18 cellular contexts compared by ENCODE assay signal in genomic region chr12:28710882-28711281, GRCh38.
A peak's percentile ranks its signal among the peaks of the same experiment; 100 is the strongest.
DNase-seq lines count a peak whose midpoint lies in the region; ATAC-seq, FAIRE-seq and TF ChIP-seq lines count a peak whose summit lies in the region.
"Had no signal": no experiment of that assay in that cellular context is flagged by ENCODE, and none has a peak within 500 bp of the region (broad histone marks: within the 10 kb centered on the region; RNA-seq: fewer than 3 reads in every experiment).

No MANE protein-coding gene starts in this region.

- H4K91ac ChIP-seq in IMR-90 (ENCODE audit: insufficient read depth, low read depth, low read length) = no peak overlapping the region

- no TSS peak for BruUV-seq in IMR-90 (replicated peaks; lab: Mats Ljungman, UMichigan)

- H3K23ac ChIP-seq in IMR-90 (ENCODE audit: low read depth, low read length) = no peak overlapping the region

- H3K36me3 ChIP-seq in IMR-90 (ENCODE audit: control insufficient read depth, insufficient read depth, low read length) (no peaks in the 10 kb centered on the region), bronchial epithelial cell (ENCODE audit: control insufficient read depth, insufficient read depth, low read length) (no peaks in the 10 kb centered on the region), tibial nerve (no peaks in the 10 kb centered on the region)
- H3K36me3 ChIP-seq: gastroesophageal sphincter, neutrophil, right lobe of liver, thyroid gland had no signal

- H4K20me1 ChIP-seq in IMR-90 (ENCODE audit: insufficient read depth, low read length) = no peaks in the 10 kb centered on the region

- no peak overlapping the region for H3K14ac ChIP-seq in IMR-90 (replicated peaks; ENCODE audit: low read depth, low read length)

- H2BK5ac ChIP-seq in IMR-90 (ENCODE audit: low read depth, low read length, poor library complexity, severe bottlenecking) = peak overlapping the region; percentile 14

- no peak overlapping the region for H3K9ac ChIP-seq in IMR-90 (ENCODE audit: low read depth, low read length)

- ATAC-seq in IMR-90 (ENCODE audit: low read depth) (peak; percentile 97), GM21515 (IDR thresholded peaks at IDR 0.05; ENCODE audit: unreplicated experiment) (no peak)
- ATAC-seq: activated CD8-positive, alpha-beta T cell treated with anti-CD3 and anti-CD28 coated beads for 36 hours; gastroesophageal sphincter; right lobe of liver had no signal

- no peaks in the 10 kb centered on the region for H3K27me3 ChIP-seq in IMR-90 (ENCODE audit: control insufficient read depth, insufficient read depth, low read length)
- H3K27me3 ChIP-seq in bronchial epithelial cell (ENCODE audit: control insufficient read depth, insufficient read depth, low read length) = no peaks in the 10 kb centered on the region
- H3K27me3 ChIP-seq in tibial nerve = no peaks in the 10 kb centered on the region
- H3K27me3 ChIP-seq: gastroesophageal sphincter, neutrophil, right lobe of liver, thyroid gland had no signal

- H2AK9ac ChIP-seq in IMR-90 (replicated peaks; ENCODE audit: low read depth, low read length, poor library complexity) = no peak overlapping the region

- H3K27ac ChIP-seq in IMR-90 (ENCODE audit: insufficient read depth, low read length) (no peak overlapping the region), tibial nerve (no peak overlapping the region)
- H3K27ac ChIP-seq: gastroesophageal sphincter, neutrophil, right lobe of liver, thyroid gland had no signal

- no peak overlapping the region for H4K5ac ChIP-seq in IMR-90 (ENCODE audit: low read depth, low read length)

- DNase-seq in AG09309 (ENCODE audit: low read depth) = peak; percentile 80
- peak; percentile 93 for DNase-seq in IMR-90
- DNase-seq in bronchial epithelial cell (ENCODE audit: low read depth) = peak; percentile 64
- peak; percentile 90 for DNase-seq in iris pigment epithelial cell (ENCODE audit: low read depth)
- DNase-seq in tibial nerve (ENCODE audit: low spot score in 2 of 2) = no peak
- DNase-seq in NCI-H187 treated with DMSO at 0.1 percent for 48 hours (lab: John Stamatoyannopoulos, UW) = no peak
- DNase-seq in GOT3 (lab: John Stamatoyannopoulos, UW) = no peak
- DNase-seq: activated CD8-positive, alpha-beta T cell treated with anti-CD3 and anti-CD28 coated beads for 36 hours; immature natural killer cell; NCI-H146; NCI-H510A; right lobe of liver; stimulated activated CD4-positive, alpha-beta T cell treated with anti-CD3 and anti-CD28 coated beads, Interleukin-4, amount 100 ng/mL, for 24 hours; thyroid gland had no signal

- H3K79me1 ChIP-seq in IMR-90 (ENCODE audit: low read depth in 1 of 2, low read length in 2 of 2) = no peaks in the 10 kb centered on the region

- TF ChIP-seq POLR2A in IMR-90 (IDR thresholded peaks at IDR 0.05; ENCODE audit: low read depth, low read length) (no peak), tibial nerve (IDR thresholded peaks at IDR 0.05) (no peak)

- TF ChIP-seq CTCF in AG09309 (IDR thresholded peaks at IDR 0.05; ENCODE audit: control insufficient read depth, insufficient read depth, low read depth, low read length, missing control alignments) = no peak
- TF ChIP-seq CTCF in IMR-90 (conservative IDR thresholded peaks at IDR 0.05; ENCODE audit: low read depth, low read length) = no peak
- TF ChIP-seq CTCF in bronchial epithelial cell (IDR thresholded peaks at IDR 0.05; ENCODE audit: insufficient read depth, low read length, severe bottlenecking) = no peak
- TF ChIP-seq CTCF in tibial nerve (IDR thresholded peaks at IDR 0.05) = no peak

- H3K4me3 ChIP-seq in AG09309 (ENCODE audit: control insufficient read depth, low read depth, low read length) (no peak overlapping the region), IMR-90 (ENCODE audit: insufficient read depth, low read depth, low read length) (no peak overlapping the region), bronchial epithelial cell (ENCODE audit: low read depth, low read length) (no peak overlapping the region), tibial nerve (no peak overlapping the region)
- H3K4me3 ChIP-seq: gastroesophageal sphincter, right lobe of liver, thyroid gland had no signal

- dilution Hi-C loops in IMR-90 (cut with HindIII; ENCODE audit: low sequenced_read_pairs, unreplicated experiment) = no loop called here

- no peak for TF ChIP-seq RAD21 in IMR-90 (IDR thresholded peaks at IDR 0.05; ENCODE audit: low read length)

- CTCF ChIA-PET in IMR-90 (lab: Yijun Ruan, JAX) = no interaction called here

- intact Hi-C loops in IMR-90 (cut with micrococcal nuclease) = no loop called here

- no peak overlapping the region for H4K8ac ChIP-seq in IMR-90 (ENCODE audit: low read depth in 2 of 2, low read length in 2 of 2)

- peaks cover 2% of the 10 kb centered on the region; the same call in 1 of the 2 replicates for H3K9me1 ChIP-seq in IMR-90 (ENCODE audit: insufficient read depth, low read length)

- H3K4me1 ChIP-seq in IMR-90 (ENCODE audit: control insufficient read depth, insufficient read depth, low read length) (no peaks in the 10 kb centered on the region), tibial nerve (no peaks in the 10 kb centered on the region)
- H3K4me1 ChIP-seq: gastroesophageal sphincter, right lobe of liver, thyroid gland had no signal

- H3K4me2 ChIP-seq in IMR-90 (ENCODE audit: low read depth, low read length) = peak overlapping the region; percentile 9; the same call in 1 of the 2 replicates

- in situ Hi-C loops in IMR-90 (cut with MboI; ENCODE audit: low sequenced_read_pairs) = no loop called here

- H2BK15ac ChIP-seq in IMR-90 (ENCODE audit: low read depth, low read length) = no peak overlapping the region

- no peak overlapping the region for H2AK5ac ChIP-seq in IMR-90 (ENCODE audit: low read depth, low read length)

- H3K9me3 ChIP-seq in IMR-90 (ENCODE audit: control insufficient read depth, insufficient read depth, low read length) (no peaks in the 10 kb centered on the region), tibial nerve (no peaks in the 10 kb centered on the region)
- H3K9me3 ChIP-seq: neutrophil, right lobe of liver, thyroid gland had no signal

- POLR2A ChIA-PET in IMR-90 (lab: Charles Lee; ENCODE audit: unreplicated experiment) = no interaction called here

- H2BK120ac ChIP-seq in IMR-90 (ENCODE audit: low read depth, low read length) = peak overlapping the region; percentile 41; the same call in 1 of the 2 replicates

- no peak overlapping the region for H3K4ac ChIP-seq in IMR-90 (ENCODE audit: low read depth, low read length)

- no peak for TF ChIP-seq EP300 in tibial nerve (IDR thresholded peaks at IDR 0.05)

- H3K56ac ChIP-seq in IMR-90 (ENCODE audit: extremely low read depth, insufficient read depth, low read length) = no peak overlapping the region

- no peak overlapping the region for H3K18ac ChIP-seq in IMR-90 (ENCODE audit: low read depth, low read length)

- WGBS in IMR-90 (ENCODE audit: extremely low coverage in 2 of 2, insufficient read length in 1 of 2), 2 experiments = no CpG with 5 or more reads among the region's 1 CpG
- WGBS in tibial nerve, 2 donors = 90 to 92% methylated on average over 1 of the region's 1 CpG

- no peak overlapping the region for H2BK20ac ChIP-seq in IMR-90 (ENCODE audit: low read depth, low read length)

- FAIRE-seq in bronchial epithelial cell (lab: Jason Lieb, UNC) = no peak
- FAIRE-seq: TTC549 had no signal

- H2AFZ ChIP-seq in IMR-90 (replicated peaks; ENCODE audit: low read length, poor library complexity) = no peak overlapping the region

TF ChIP-seq in IMR-90, 13 proteins besides CTCF, POLR2A, EP300 and RAD21:
- peak; percentile 23 for TF ChIP-seq RCOR1 (IDR thresholded peaks at IDR 0.05; ENCODE audit: insufficient replicate concordance, low read length)
- peak; percentile 50; the same call in 1 of the 2 replicates for TF ChIP-seq FOS (IDR thresholded peaks at IDR 0.05; ENCODE audit: low read depth, low read length)
- no peak for TF ChIP-seq ELK1 (IDR thresholded peaks at IDR 0.05; ENCODE audit: borderline replicate concordance, low read depth, low read length)

Comparison
In these comparisons a context has a peak if more than half of its experiments do, and no peak if none do; other contexts are left out.
1. DNase-seq: peak in AG09309 (single experiment), IMR-90 (single experiment), bronchial epithelial cell (single experiment) and iris pigment epithelial cell (single experiment); none in tibial nerve (0 of 2), NCI-H187 treated with DMSO at 0.1 percent for 48 hours (single experiment) and GOT3 (single experiment).